In genomic region chr6:20092071-20092566, GRCh38 we compare ENCODE assay signal across 8 cellular contexts.
DNase-seq lines count a peak whose midpoint lies in the region; ATAC-seq and TF ChIP-seq lines count a peak whose summit lies in the region.

No MANE protein-coding gene starts in this region.

- no peaks in the 10 kb centered on the region for H3K4me1 ChIP-seq in DND-41 (ENCODE audit: insufficient read depth, low read length)
- no peaks in the 10 kb centered on the region for H3K4me1 ChIP-seq in HAP-1
- no peaks in the 10 kb centered on the region for H3K4me1 ChIP-seq in adipocyte (ENCODE audit: control insufficient read depth, insufficient read depth, low read length)

- H3K27me3 ChIP-seq in DND-41 (ENCODE audit: insufficient read depth, low read length, poor library complexity) (no peaks in the 10 kb centered on the region), HAP-1 (ENCODE audit: low read depth) (no peaks in the 10 kb centered on the region), adipocyte (replicated peaks; ENCODE audit: control insufficient read depth, insufficient read depth, low read length) (no peaks in the 10 kb centered on the region)

- H3K9ac ChIP-seq in DND-41 (ENCODE audit: low read depth, low read length) (no peak overlapping the region), adipocyte (ENCODE audit: low read length) (no peak overlapping the region)

- in situ Hi-C loops in HAP-1 (cut with MboI; ENCODE audit: low sequenced_read_pairs): loop anchor here (10.0 kb wide), 1 partner anchor 433 kb away; no protein-coding TSS in a partner anchor

- H3K4me2 ChIP-seq in DND-41 (ENCODE audit: insufficient read depth, low read length): no peak overlapping the region

- peaks cover 4% of the 10 kb centered on the region for H3K9me3 ChIP-seq in DND-41 (ENCODE audit: insufficient read depth, low read length, severe bottlenecking)
- no peaks in the 10 kb centered on the region for H3K9me3 ChIP-seq in HAP-1
- peaks cover 3% of the 10 kb centered on the region for H3K9me3 ChIP-seq in adipocyte (ENCODE audit: control insufficient read depth, low read length)

- no peak overlapping the region for H2AFZ ChIP-seq in DND-41 (ENCODE audit: low read depth, low read length)

- no peaks in the 10 kb centered on the region for H4K20me1 ChIP-seq in DND-41 (ENCODE audit: insufficient read depth, low read length)

- H3K4me3 ChIP-seq in DND-41 (ENCODE audit: low read depth in 1 of 2, low read length in 2 of 2): no peak overlapping the region
- no peak overlapping the region for H3K4me3 ChIP-seq in HAP-1
- no peak overlapping the region for H3K4me3 ChIP-seq in adipocyte (ENCODE audit: low read length)

- peak; percentile 42; the same call in 2 of the 3 replicates for ATAC-seq in DND-41 (ENCODE audit: insufficient read depth, low read depth)

- peak; percentile 9 for DNase-seq in DND-41
- DNase-seq in HAP-1 (ENCODE audit: low spot score in 2 of 2): peak; percentile 27 to 71
- DNase-seq in NCI-H2081 treated with DMSO at 0.1 percent for 48 hours (lab: John Stamatoyannopoulos, UW): peak; percentile 3
- peak; percentile 73 for DNase-seq in adipocyte (ENCODE audit: low read depth)
- DNase-seq in iPS DF 4.7 (ENCODE audit: extremely low read depth, low spot score): peak; percentile 53
- DNase-seq in stromal cell of bone marrow (ENCODE audit: low read depth): peak; percentile 27
- no peak for DNase-seq in effector CD4-positive, alpha-beta T cell
- no peak for DNase-seq in activated CD4-positive, alpha-beta T cell treated with anti-CD3 and anti-CD28 coated beads, Interleukin-2, amount 50 U/mL, for 1 hour

- H3K27ac ChIP-seq in DND-41 (ENCODE audit: low read length): no peak overlapping the region

- no peaks in the 10 kb centered on the region for H3K79me2 ChIP-seq in DND-41 (ENCODE audit: insufficient read depth, low read length)

- H3K36me3 ChIP-seq in DND-41 (ENCODE audit: insufficient read depth, low read length) (no peaks in the 10 kb centered on the region), HAP-1 (replicated peaks) (no peaks in the 10 kb centered on the region), adipocyte (ENCODE audit: control insufficient read depth, insufficient read depth, low read length, severe bottlenecking) (no peaks in the 10 kb centered on the region)

- peak; percentile 83 for TF ChIP-seq CTCF in DND-41 (IDR thresholded peaks at IDR 0.05; ENCODE audit: borderline replicate concordance, extremely low read depth, low read length, poor library complexity, severe bottlenecking)

Comparison
In these comparisons a context has a peak if more than half of its experiments do, and no peak if none do; other contexts are left out.
1. DNase-seq: peak in DND-41 (single experiment), HAP-1 (2 of 2), NCI-H2081 treated with DMSO at 0.1 percent for 48 hours (single experiment), adipocyte (single experiment), iPS DF 4.7 (single experiment) and stromal cell of bone marrow (single experiment); none in effector CD4-positive, alpha-beta T cell (single experiment) and activated CD4-positive, alpha-beta T cell treated with anti-CD3 and anti-CD28 coated beads, Interleukin-2, amount 50 U/mL, for 1 hour (single experiment).